29 cellular contexts compared by ENCODE assay signal in the genomic region with DNA sequence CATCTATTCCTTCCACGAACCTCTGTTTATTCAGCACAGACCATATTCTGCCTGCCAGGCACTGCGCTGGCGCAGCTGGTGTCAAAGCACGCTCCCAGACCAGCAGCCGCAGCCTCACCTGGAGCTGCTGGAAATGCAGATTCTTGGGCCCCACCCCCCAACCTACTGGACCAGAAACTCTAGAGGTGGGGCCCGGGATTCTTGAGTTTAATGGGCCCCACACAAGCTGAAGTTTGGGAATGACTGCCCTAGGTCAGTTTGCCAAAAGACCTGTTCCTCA. TPM values are rescaled to one million over a fixed set of nuclear protein-coding genes. Genes with fewer than 3 reads are reported as not detected.
"Had no signal": no experiment of that assay in that cellular context is flagged by ENCODE, and none has a peak within 500 bp of the region (broad histone marks: within the 10 kb centered on the region; RNA-seq: fewer than 3 reads in every experiment).

No MANE protein-coding gene starts in this region.

- H3K4me3 ChIP-seq: hepatocyte, mucosa of descending colon, transverse colon, vagina had no signal

- H3K27me3 ChIP-seq: transverse colon, vagina had no signal

- H3K4me1 ChIP-seq: transverse colon, vagina had no signal

- H3K4me2 ChIP-seq: hepatocyte had no signal

- H3K9me3 ChIP-seq: mucosa of descending colon, transverse colon, vagina had no signal

- ATAC-seq: activated CD4-positive, alpha-beta T cell treated with anti-CD3 and anti-CD28 coated beads for 36 hours; T-helper 17 cell had no signal

- DNase-seq: activated B cell treated with CpG ODN at 0.5 μM for 24 hours; activated CD4-positive, alpha-beta T cell treated with anti-CD3 and anti-CD28 coated beads for 36 hours; activated CD4-positive, alpha-beta T cell treated with anti-CD3 and anti-CD28 coated beads, Interleukin-2, amount 50 U/mL, for 4 hours; activated CD8-positive, alpha-beta memory T cell treated with anti-CD3 and anti-CD28 coated beads for 24 hours; activated CD8-positive, alpha-beta memory T cell treated with anti-CD3 and anti-CD28 coated beads, Interleukin-2, amount 50 U/mL, for 4 hours; activated naive CD4-positive, alpha-beta T cell treated with Interleukin-2 at 50 U/mL for 16 hours; activated naive CD8-positive, alpha-beta T cell treated with anti-CD3 and anti-CD28 coated beads, Interleukin-2, amount 10 ng/mL, durations not matched to agents 7 days and 5 days; activated T-cell treated with anti-CD3 and anti-CD28 coated beads, Interleukin-2, amount 50 U/mL, for 24 hours; effector CD4-positive, alpha-beta T cell; foreskin melanocyte; kidney glomerular epithelial cell; mesendoderm; naive B cell; small intestine; stimulated activated CD4-positive, alpha-beta T cell treated with anti-CD3 and anti-CD28 coated beads, Interleukin-15, amount 100 ng/mL, for 24 hours; SW 1271; T-helper 17 cell; transverse colon had no signal

- H3K27ac ChIP-seq: vagina had no signal

- H2AFZ ChIP-seq: hepatocyte had no signal

- H3K36me3 ChIP-seq: transverse colon, vagina had no signal

RNA-seq across cellular contexts. Expression of a gene that starts 7.0 kb away (rescaled TPM):
- total RNA-seq: activated B cell treated with CpG ODN at 0.5 μM for 24 hours; activated CD4-positive, alpha-beta T cell treated with anti-CD3 and anti-CD28 coated beads for 36 hours; bronchial epithelial cell; cerebellum; endothelial cell of umbilical vein; esophagus mucosa; temporal lobe had no signal

RNA-seq across cellular contexts. Expression of a gene that starts 13.4 kb away (rescaled TPM):
- total RNA-seq: activated B cell treated with CpG ODN at 0.5 μM for 24 hours; activated CD4-positive, alpha-beta T cell treated with anti-CD3 and anti-CD28 coated beads for 36 hours; activated naive CD8-positive, alpha-beta T cell treated with anti-CD3 and anti-CD28 coated beads, Interleukin-2, amount 10 ng/mL, durations not matched to agents 7 days and 5 days; bronchial epithelial cell; endothelial cell of umbilical vein; esophagus mucosa; lower leg skin; mucosa of descending colon; omental fat pad; progenitor cell of endocrine pancreas; T-helper 17 cell; temporal lobe; transverse colon; vagina had no signal

RNA-seq across cellular contexts. Expression of a gene that starts 27.7 kb away (rescaled TPM):
- total RNA-seq: activated B cell treated with CpG ODN at 0.5 μM for 24 hours; activated CD4-positive, alpha-beta T cell treated with anti-CD3 and anti-CD28 coated beads for 36 hours; activated naive CD8-positive, alpha-beta T cell treated with anti-CD3 and anti-CD28 coated beads, Interleukin-2, amount 10 ng/mL, durations not matched to agents 7 days and 5 days; bronchial epithelial cell; endothelial cell of umbilical vein; esophagus mucosa; hepatocyte; lower leg skin; mucosa of descending colon; omental fat pad; T-helper 17 cell; temporal lobe; transverse colon; vagina had no signal
